In the genomic region with DNA sequence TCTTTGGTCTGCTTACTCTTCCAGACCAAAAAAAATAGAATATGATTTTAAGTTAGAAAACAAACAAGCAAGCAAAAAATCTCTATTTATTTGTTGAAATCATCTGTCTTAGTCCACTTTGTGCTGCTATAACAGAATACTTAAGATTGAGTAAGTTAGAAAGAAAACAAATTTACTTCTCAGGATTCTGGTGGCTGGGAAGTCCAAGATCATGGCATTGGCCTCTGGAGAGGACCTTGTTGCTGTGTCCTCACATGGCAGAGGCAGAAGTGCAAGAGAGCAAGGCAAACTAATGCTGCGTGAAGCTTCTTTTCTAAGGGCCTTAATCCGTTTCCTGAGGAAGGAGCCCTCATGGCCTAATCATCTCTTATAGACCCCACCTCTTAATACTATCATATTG, we compare ENCODE assay signal across 18 cellular contexts.
"Had no signal": no experiment of that assay in that cellular context is flagged by ENCODE, and none has a peak within 500 bp of the region (broad histone marks: within the 10 kb centered on the region; RNA-seq: fewer than 3 reads in every experiment).

No MANE protein-coding gene starts in this region.

- H3K4me3 ChIP-seq: MG63 had no signal

- H3K9me2 ChIP-seq: SK-N-SH had no signal

- H3K27ac ChIP-seq: RWPE1 had no signal

- H3K36me3 ChIP-seq: MG63 had no signal

- H3K4me2 ChIP-seq: SK-N-SH had no signal

- H3K27me3 ChIP-seq: MG63 had no signal

- DNase-seq: IMR-90, Karpas-422, KG1, MG63, NCI-H1436, NCI-H187, NCI-H2029, NCI-H2081 treated with DMSO at 0.1 percent for 48 hours, NCI-H2171, NCI-H226, NCI-H446, NCI-H510A, NCI-H524 treated with DMSO at 0.1 percent for 48 hours, NCI-H69, NCI-H774, SHP77, SK-N-SH had no signal

- H3K9ac ChIP-seq: SK-N-SH had no signal
